Comparison of ENCODE assay signal across 25 cellular contexts in genomic region chr6:148580442-148580841, GRCh38.
"Had no signal": no experiment of that assay in that cellular context is flagged by ENCODE, and none has a peak within 500 bp of the region (broad histone marks: within the 10 kb centered on the region; RNA-seq: fewer than 3 reads in every experiment).

No MANE protein-coding gene starts in this region.

- H3K4me3 ChIP-seq: body of pancreas, esophagus squamous epithelium, left ventricle myocardium inferior, lung, testis, transverse colon, uterus had no signal

- H3K36me3 ChIP-seq: esophagus squamous epithelium, left ventricle myocardium inferior, transverse colon, uterus had no signal

- H3K9me3 ChIP-seq: body of pancreas, testis, uterus had no signal

- H3K4me1 ChIP-seq: body of pancreas, left ventricle myocardium inferior, transverse colon, uterus had no signal

- ATAC-seq: activated CD8-positive, alpha-beta memory T cell treated with anti-CD3 and anti-CD28 coated beads, Interleukin-2, amount 10 ng/mL, durations not matched to agents 7 days and 5 days; activated CD8-positive, alpha-beta T cell treated with anti-CD3 and anti-CD28 coated beads, Interleukin-2, amount 10 ng/mL, durations not matched to agents 7 days and 5 days; body of pancreas; natural killer cell; right cardiac atrium; stimulated activated naive CD8-positive, alpha-beta T cell treated with anti-CD3 and anti-CD28 coated beads, Interleukin-15, Interleukin-2, amounts not matched to agents 100 U/mL and 50 U/mL, for 24 hours had no signal

- H3K27ac ChIP-seq: body of pancreas, epithelial cell of prostate, esophagus squamous epithelium, left ventricle myocardium inferior, testis, transverse colon, uterus had no signal

- H3K27me3 ChIP-seq: body of pancreas, testis, transverse colon, uterus had no signal

- DNase-seq: activated CD4-positive, alpha-beta T cell treated with anti-CD3 and anti-CD28 coated beads for 1 hour; activated CD8-positive, alpha-beta memory T cell treated with anti-CD3 and anti-CD28 coated beads, Interleukin-2, amount 10 ng/mL, durations not matched to agents 7 days and 5 days; activated CD8-positive, alpha-beta T cell treated with anti-CD3 and anti-CD28 coated beads, Interleukin-2, amount 10 ng/mL, durations not matched to agents 7 days and 5 days; activated naive CD4-positive, alpha-beta T cell treated with Interleukin-2 at 50 U/mL for 16 hours; activated T-cell treated with anti-CD3 and anti-CD28 coated beads, Interleukin-2, amount 50 U/mL, for 48 hours; aorta; body of pancreas; dermis blood vessel endothelial cell; effector CD4-positive, alpha-beta T cell; esophagus squamous epithelium; kidney glomerular epithelial cell; left ventricle myocardium inferior; mesendoderm; natural killer cell; posterior cingulate gyrus; right cardiac atrium; stimulated activated CD4-positive, alpha-beta T cell treated with anti-CD3 and anti-CD28 coated beads, Interleukin-12 subunit alpha, Interleukin-12 subunit beta, amount 100 ng/mL, for 4 hours; stimulated activated CD4-positive, alpha-beta T cell treated with anti-CD3 and anti-CD28 coated beads, Interleukin-4, amount 100 ng/mL, for 1 hour; stimulated activated naive CD8-positive, alpha-beta T cell treated with anti-CD3 and anti-CD28 coated beads, Interleukin-15, Interleukin-2, amounts not matched to agents 100 U/mL and 50 U/mL, for 24 hours; T-helper 9 cell; testis; transverse colon; uterus had no signal
